Comparison of ENCODE assay signal across 1 cellular context in the genomic region with DNA sequence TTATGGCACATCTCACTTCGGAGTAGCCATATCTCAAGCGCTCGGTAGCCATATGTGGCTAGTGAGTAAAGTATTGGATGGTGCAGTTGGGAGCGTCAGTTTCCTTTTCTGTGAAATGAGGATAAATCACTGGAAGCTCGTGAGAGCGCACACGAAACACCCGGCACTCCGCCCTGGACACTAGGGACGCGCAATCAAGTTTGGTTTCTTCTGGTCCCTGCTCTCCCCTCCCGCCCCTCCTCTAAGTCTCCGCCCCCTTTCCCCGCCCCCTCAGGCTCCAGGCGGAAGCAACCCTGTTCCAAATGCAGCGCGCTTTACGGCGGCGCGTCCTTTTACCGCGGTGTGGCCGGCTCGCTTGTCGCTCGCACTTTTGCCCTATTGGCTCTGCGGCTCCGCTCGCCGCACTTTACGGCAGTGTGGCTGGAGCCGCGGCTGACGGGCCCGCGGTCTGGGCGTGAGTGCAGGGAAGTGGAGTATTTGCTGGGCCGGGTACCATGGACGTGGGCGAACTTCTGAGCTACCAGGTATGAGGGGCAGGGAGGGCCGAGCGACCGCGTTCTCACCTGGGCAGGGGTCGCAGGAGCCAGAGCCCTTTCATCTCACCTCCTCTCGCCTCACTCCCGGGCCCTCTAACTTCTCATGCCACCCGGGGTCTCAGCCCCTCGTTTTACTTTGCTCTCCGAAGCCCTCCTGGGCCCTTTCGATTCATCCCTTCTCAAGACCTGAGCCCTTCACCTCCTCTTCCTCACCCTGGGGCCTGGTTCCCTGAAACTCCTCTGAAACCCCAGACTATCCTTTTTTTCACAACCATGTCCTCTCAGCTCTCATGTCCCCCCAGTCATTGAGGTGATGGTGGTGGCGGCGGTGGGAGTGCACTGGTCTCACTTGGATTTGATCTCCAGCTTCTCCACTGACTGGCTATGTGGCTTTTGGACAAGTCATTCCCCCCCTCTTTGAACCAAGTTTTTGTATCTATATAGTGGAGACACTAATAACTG.
TF ChIP-seq lines count a peak whose summit lies in the region.

A gene with protein sequence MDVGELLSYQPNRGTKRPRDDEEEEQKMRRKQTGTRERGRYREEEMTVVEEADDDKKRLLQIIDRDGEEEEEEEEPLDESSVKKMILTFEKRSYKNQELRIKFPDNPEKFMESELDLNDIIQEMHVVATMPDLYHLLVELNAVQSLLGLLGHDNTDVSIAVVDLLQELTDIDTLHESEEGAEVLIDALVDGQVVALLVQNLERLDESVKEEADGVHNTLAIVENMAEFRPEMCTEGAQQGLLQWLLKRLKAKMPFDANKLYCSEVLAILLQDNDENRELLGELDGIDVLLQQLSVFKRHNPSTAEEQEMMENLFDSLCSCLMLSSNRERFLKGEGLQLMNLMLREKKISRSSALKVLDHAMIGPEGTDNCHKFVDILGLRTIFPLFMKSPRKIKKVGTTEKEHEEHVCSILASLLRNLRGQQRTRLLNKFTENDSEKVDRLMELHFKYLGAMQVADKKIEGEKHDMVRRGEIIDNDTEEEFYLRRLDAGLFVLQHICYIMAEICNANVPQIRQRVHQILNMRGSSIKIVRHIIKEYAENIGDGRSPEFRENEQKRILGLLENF (plus strand): TSS at position 402 of the 998 bp plus-strand sequence. CDS start 93 bp downstream, at position 495.

TF ChIP-seq in K562, 482 proteins besides CTCF, POLR2A, EP300 and RAD21 (continued from another document and continues in another):
- TF ChIP-seq, protein P1, sequence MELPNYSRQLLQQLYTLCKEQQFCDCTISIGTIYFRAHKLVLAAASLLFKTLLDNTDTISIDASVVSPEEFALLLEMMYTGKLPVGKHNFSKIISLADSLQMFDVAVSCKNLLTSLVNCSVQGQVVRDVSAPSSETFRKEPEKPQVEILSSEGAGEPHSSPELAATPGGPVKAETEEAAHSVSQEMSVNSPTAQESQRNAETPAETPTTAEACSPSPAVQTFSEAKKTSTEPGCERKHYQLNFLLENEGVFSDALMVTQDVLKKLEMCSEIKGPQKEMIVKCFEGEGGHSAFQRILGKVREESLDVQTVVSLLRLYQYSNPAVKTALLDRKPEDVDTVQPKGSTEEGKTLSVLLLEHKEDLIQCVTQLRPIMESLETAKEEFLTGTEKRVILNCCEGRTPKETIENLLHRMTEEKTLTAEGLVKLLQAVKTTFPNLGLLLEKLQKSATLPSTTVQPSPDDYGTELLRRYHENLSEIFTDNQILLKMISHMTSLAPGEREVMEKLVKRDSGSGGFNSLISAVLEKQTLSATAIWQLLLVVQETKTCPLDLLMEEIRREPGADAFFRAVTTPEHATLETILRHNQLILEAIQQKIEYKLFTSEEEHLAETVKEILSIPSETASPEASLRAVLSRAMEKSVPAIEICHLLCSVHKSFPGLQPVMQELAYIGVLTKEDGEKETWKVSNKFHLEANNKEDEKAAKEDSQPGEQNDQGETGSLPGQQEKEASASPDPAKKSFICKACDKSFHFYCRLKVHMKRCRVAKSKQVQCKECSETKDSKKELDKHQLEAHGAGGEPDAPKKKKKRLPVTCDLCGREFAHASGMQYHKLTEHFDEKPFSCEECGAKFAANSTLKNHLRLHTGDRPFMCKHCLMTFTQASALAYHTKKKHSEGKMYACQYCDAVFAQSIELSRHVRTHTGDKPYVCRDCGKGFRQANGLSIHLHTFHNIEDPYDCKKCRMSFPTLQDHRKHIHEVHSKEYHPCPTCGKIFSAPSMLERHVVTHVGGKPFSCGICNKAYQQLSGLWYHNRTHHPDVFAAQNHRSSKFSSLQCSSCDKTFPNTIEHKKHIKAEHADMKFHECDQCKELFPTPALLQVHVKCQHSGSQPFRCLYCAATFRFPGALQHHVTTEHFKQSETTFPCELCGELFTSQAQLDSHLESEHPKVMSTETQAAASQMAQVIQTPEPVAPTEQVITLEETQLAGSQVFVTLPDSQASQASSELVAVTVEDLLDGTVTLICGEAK (IDR thresholded peaks at IDR 0.05): peak; percentile 67; the same call in 1 of the 2 replicates
- TF ChIP-seq, protein P1 (CRISPR knock-in tag; IDR thresholded peaks at IDR 0.05): no peak
- TF ChIP-seq FOS (IDR thresholded peaks at IDR 0.05; ENCODE audit: extremely low read depth, insufficient read length): peak; percentile 65
- no peak for TF ChIP-seq MECOM (CRISPR knock-in tag; IDR thresholded peaks at IDR 0.05)
- no peak for TF ChIP-seq TCF3 (CRISPR knock-in tag; IDR thresholded peaks at IDR 0.05)
- TF ChIP-seq FOXA1 (IDR thresholded peaks at IDR 0.05; ENCODE audit: borderline replicate concordance): no peak
- peak; percentile 26; the same call in 1 of the 2 replicates for TF ChIP-seq HLTF (IDR thresholded peaks at IDR 0.05)
- TF ChIP-seq SUPT5H (IDR thresholded peaks at IDR 0.05): peak; percentile 67
- TF ChIP-seq RB1 (IDR thresholded peaks at IDR 0.05; ENCODE audit: low read depth): peak; percentile 26; the same call in 1 of the 2 replicates
- TF ChIP-seq C11orf30 (IDR thresholded peaks at IDR 0.05; ENCODE audit: low read depth): peak; percentile 59
- TF ChIP-seq PHF8 (IDR thresholded peaks at IDR 0.05; ENCODE audit: borderline replicate concordance, low read length): peak; percentile 85; the same call in 1 of the 2 replicates
- peak; percentile 66; the same call in 1 of the 2 replicates for TF ChIP-seq ESRRA (IDR thresholded peaks at IDR 0.05; ENCODE audit: borderline replicate concordance, low read depth)
- TF ChIP-seq ZNF444 (CRISPR knock-in tag; IDR thresholded peaks at IDR 0.05): no peak
- TF ChIP-seq, protein P2, sequence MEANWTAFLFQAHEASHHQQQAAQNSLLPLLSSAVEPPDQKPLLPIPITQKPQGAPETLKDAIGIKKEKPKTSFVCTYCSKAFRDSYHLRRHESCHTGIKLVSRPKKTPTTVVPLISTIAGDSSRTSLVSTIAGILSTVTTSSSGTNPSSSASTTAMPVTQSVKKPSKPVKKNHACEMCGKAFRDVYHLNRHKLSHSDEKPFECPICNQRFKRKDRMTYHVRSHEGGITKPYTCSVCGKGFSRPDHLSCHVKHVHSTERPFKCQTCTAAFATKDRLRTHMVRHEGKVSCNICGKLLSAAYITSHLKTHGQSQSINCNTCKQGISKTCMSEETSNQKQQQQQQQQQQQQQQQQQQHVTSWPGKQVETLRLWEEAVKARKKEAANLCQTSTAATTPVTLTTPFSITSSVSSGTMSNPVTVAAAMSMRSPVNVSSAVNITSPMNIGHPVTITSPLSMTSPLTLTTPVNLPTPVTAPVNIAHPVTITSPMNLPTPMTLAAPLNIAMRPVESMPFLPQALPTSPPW (CRISPR knock-in tag; IDR thresholded peaks at IDR 0.05): peak; percentile 78
- TF ChIP-seq, protein P3, sequence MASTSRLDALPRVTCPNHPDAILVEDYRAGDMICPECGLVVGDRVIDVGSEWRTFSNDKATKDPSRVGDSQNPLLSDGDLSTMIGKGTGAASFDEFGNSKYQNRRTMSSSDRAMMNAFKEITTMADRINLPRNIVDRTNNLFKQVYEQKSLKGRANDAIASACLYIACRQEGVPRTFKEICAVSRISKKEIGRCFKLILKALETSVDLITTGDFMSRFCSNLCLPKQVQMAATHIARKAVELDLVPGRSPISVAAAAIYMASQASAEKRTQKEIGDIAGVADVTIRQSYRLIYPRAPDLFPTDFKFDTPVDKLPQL (IDR thresholded peaks at IDR 0.05; ENCODE audit: extremely low read depth, insufficient read length): no peak
- no peak for TF ChIP-seq TBP (optimal IDR thresholded peaks at IDR 0.05; ENCODE audit: low read depth, low read length)
- TF ChIP-seq PML (IDR thresholded peaks at IDR 0.05; ENCODE audit: low read length): peak; percentile 50; the same call in 1 of the 2 replicates
- 0 out of 2 replicates have a peak, but pooled peaks have one; percentile 33 for TF ChIP-seq CHD2 (IDR thresholded peaks at IDR 0.05; ENCODE audit: low read depth, low read length)
- no peak for TF ChIP-seq TBL1XR1 (IDR thresholded peaks at IDR 0.05; ENCODE audit: low read length in 2 of 2)
- TF ChIP-seq JUND (IDR thresholded peaks at IDR 0.05; ENCODE audit: borderline replicate concordance, low read depth, low read length): peak; percentile 21; the same call in 1 of the 2 replicates
- TF ChIP-seq JUND (tag; IDR thresholded peaks at IDR 0.05; ENCODE audit: borderline replicate concordance, low read depth, low read length): no peak; the same call in 2 of the 3 replicates
- TF ChIP-seq DDX20 (tag; IDR thresholded peaks at IDR 0.05; ENCODE audit: low read depth): no peak
- TF ChIP-seq, protein P4, sequence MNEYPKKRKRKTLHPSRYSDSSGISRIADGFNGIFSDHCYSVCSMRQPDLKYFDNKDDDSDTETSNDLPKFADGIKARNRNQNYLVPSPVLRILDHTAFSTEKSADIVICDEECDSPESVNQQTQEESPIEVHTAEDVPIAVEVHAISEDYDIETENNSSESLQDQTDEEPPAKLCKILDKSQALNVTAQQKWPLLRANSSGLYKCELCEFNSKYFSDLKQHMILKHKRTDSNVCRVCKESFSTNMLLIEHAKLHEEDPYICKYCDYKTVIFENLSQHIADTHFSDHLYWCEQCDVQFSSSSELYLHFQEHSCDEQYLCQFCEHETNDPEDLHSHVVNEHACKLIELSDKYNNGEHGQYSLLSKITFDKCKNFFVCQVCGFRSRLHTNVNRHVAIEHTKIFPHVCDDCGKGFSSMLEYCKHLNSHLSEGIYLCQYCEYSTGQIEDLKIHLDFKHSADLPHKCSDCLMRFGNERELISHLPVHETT (CRISPR knock-in tag; conservative IDR thresholded peaks at IDR 0.05 in 1 of 2, IDR thresholded peaks at IDR 0.05 in 1 of 2): no peak
- peak; percentile 62 for TF ChIP-seq CCNT2 (IDR thresholded peaks at IDR 0.05; ENCODE audit: borderline replicate concordance, extremely low read depth, insufficient read length, low read depth, low read length)
- TF ChIP-seq POLR2G (IDR thresholded peaks at IDR 0.05; ENCODE audit: low read depth, low read length): peak; percentile 81
- TF ChIP-seq, protein P5, sequence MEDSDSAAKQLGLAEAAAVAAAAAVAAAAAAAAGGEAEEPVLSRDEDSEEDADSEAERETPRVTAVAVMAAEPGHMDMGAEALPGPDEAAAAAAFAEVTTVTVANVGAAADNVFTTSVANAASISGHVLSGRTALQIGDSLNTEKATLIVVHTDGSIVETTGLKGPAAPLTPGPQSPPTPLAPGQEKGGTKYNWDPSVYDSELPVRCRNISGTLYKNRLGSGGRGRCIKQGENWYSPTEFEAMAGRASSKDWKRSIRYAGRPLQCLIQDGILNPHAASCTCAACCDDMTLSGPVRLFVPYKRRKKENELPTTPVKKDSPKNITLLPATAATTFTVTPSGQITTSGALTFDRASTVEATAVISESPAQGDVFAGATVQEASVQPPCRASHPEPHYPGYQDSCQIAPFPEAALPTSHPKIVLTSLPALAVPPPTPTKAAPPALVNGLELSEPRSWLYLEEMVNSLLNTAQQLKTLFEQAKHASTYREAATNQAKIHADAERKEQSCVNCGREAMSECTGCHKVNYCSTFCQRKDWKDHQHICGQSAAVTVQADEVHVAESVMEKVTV (CRISPR knock-in tag; IDR thresholded peaks at IDR 0.05): no peak
- TF ChIP-seq, protein P6, sequence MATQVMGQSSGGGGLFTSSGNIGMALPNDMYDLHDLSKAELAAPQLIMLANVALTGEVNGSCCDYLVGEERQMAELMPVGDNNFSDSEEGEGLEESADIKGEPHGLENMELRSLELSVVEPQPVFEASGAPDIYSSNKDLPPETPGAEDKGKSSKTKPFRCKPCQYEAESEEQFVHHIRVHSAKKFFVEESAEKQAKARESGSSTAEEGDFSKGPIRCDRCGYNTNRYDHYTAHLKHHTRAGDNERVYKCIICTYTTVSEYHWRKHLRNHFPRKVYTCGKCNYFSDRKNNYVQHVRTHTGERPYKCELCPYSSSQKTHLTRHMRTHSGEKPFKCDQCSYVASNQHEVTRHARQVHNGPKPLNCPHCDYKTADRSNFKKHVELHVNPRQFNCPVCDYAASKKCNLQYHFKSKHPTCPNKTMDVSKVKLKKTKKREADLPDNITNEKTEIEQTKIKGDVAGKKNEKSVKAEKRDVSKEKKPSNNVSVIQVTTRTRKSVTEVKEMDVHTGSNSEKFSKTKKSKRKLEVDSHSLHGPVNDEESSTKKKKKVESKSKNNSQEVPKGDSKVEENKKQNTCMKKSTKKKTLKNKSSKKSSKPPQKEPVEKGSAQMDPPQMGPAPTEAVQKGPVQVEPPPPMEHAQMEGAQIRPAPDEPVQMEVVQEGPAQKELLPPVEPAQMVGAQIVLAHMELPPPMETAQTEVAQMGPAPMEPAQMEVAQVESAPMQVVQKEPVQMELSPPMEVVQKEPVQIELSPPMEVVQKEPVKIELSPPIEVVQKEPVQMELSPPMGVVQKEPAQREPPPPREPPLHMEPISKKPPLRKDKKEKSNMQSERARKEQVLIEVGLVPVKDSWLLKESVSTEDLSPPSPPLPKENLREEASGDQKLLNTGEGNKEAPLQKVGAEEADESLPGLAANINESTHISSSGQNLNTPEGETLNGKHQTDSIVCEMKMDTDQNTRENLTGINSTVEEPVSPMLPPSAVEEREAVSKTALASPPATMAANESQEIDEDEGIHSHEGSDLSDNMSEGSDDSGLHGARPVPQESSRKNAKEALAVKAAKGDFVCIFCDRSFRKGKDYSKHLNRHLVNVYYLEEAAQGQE (CRISPR knock-in tag; IDR thresholded peaks at IDR 0.05; ENCODE audit: low read depth): 0 out of 2 replicates have a peak, but pooled peaks have one; percentile 12
- peak; percentile 43 to 46; a peak in 2 of 4 replicates for TF ChIP-seq SIX5 (IDR thresholded peaks at IDR 0.05; ENCODE audit: borderline replicate concordance in 1 of 2, insufficient read depth in 1 of 2, low read depth in 1 of 2, low read length in 2 of 2)
